Comparison of ENCODE assay signal across 8 cellular contexts in genomic region chr17:6421700-6422604, GRCh38. TPM values are rescaled to one million over a fixed set of nuclear protein-coding genes. Genes with fewer than 3 reads are reported as not detected.
DNase-seq lines count a peak whose midpoint lies in the region; ATAC-seq and TF ChIP-seq lines count a peak whose summit lies in the region.

No MANE protein-coding gene starts in this region.

- no peaks in the 10 kb centered on the region for H3K9me2 ChIP-seq in DOHH2 (replicated peaks; ENCODE audit: control insufficient read depth, low read length)
- H3K9me2 ChIP-seq in MM.1S (replicated peaks; ENCODE audit: insufficient read depth, low read length), result no peaks in the 10 kb centered on the region

- H4K20me1 ChIP-seq in DOHH2 (ENCODE audit: control insufficient read depth, insufficient read depth, low read depth, low read length) (no peaks in the 10 kb centered on the region), MM.1S (ENCODE audit: insufficient read depth, low read length) (no peaks in the 10 kb centered on the region)

- no peaks in the 10 kb centered on the region for H3K27me3 ChIP-seq in DOHH2 (ENCODE audit: control insufficient read depth, low read length)
- H3K27me3 ChIP-seq in MM.1S (replicated peaks; ENCODE audit: insufficient read depth, low read length), result peaks cover 26% of the 10 kb centered on the region
- no peaks in the 10 kb centered on the region for H3K27me3 ChIP-seq in prostate gland (replicated peaks; ENCODE audit: insufficient read depth)
- no peaks in the 10 kb centered on the region for H3K27me3 ChIP-seq in vagina

- H3F3A ChIP-seq in DOHH2 (ENCODE audit: control insufficient read depth, insufficient read depth) (no peaks in the 10 kb centered on the region), MM.1S (ENCODE audit: insufficient read depth, low read length) (peaks cover 2% of the 10 kb centered on the region)

- H3K9me3 ChIP-seq in DOHH2 (ENCODE audit: control insufficient read depth, insufficient read depth, low read length) (no peaks in the 10 kb centered on the region), MM.1S (replicated peaks; ENCODE audit: insufficient read depth, low read length) (no peaks in the 10 kb centered on the region), prostate gland (no peaks in the 10 kb centered on the region), vagina (no peaks in the 10 kb centered on the region)

- ATAC-seq in Right ventricle myocardium inferior (peak; percentile 73), HG03354 (IDR thresholded peaks at IDR 0.05; ENCODE audit: poor library complexity, severe bottlenecking, unreplicated experiment) (no peak)

- H3K4me1 ChIP-seq in DOHH2 (ENCODE audit: control insufficient read depth, low read length) (no peaks in the 10 kb centered on the region), MM.1S (ENCODE audit: low read length) (peaks cover 12% of the 10 kb centered on the region), prostate gland (replicated peaks) (no peaks in the 10 kb centered on the region), vagina (no peaks in the 10 kb centered on the region)

- TF ChIP-seq POLR2A in prostate gland (IDR thresholded peaks at IDR 0.05) (no peak), vagina (IDR thresholded peaks at IDR 0.05) (no peak)

- DNase-seq in MM.1S (peak; percentile 75), SKM-1 treated with dmso at 0.1 percent for 144 hours (lab: John Stamatoyannopoulos, UW; ENCODE audit: unreplicated experiment) (peak; percentile 16), Right ventricle myocardium inferior (ENCODE audit: missing footprints) (peak; percentile 76), prostate gland (ENCODE audit: low spot score) (peak; percentile 61), vagina (ENCODE audit: extremely low spot score in 2 of 2) (no peak)
- peak; percentile 72 for DNase-seq in activated naive CD4-positive, alpha-beta T cell treated with anti-CD3 and anti-CD28 coated beads, Interleukin-2, amount 50 U/mL, for 16 hours

- H3K27ac ChIP-seq in DOHH2 (ENCODE audit: low read depth, low read length), result no peak overlapping the region
- no peak overlapping the region for H3K27ac ChIP-seq in MM.1S (ENCODE audit: low read length)
- H3K27ac ChIP-seq in prostate gland, result no peak overlapping the region
- H3K27ac ChIP-seq in vagina, result no peak overlapping the region

- no peak overlapping the region for H2AFZ ChIP-seq in MM.1S (ENCODE audit: low read length)

- WGBS in prostate gland, result 27% methylated on average over 13 of the region's 13 CpGs

- H3K36me3 ChIP-seq in DOHH2 (ENCODE audit: control insufficient read depth, low read length), result no peaks in the 10 kb centered on the region
- H3K36me3 ChIP-seq in MM.1S (replicated peaks; ENCODE audit: insufficient read depth, low read length), result no peaks in the 10 kb centered on the region
- H3K36me3 ChIP-seq in prostate gland, result no peaks in the 10 kb centered on the region
- H3K36me3 ChIP-seq in vagina, result no peaks in the 10 kb centered on the region

- H3K79me2 ChIP-seq in DOHH2 (ENCODE audit: control insufficient read depth, low read length) (no peaks in the 10 kb centered on the region), MM.1S (ENCODE audit: low read length) (no peaks in the 10 kb centered on the region)

- intact Hi-C loops in Right ventricle myocardium inferior (cut with DNase I), result loop anchor here (1.0 kb wide), 1 partner anchor 835 kb away; no protein-coding TSS in a partner anchor
- intact Hi-C loops in prostate gland (cut with DNase I), result loop anchor here (2.0 kb wide), 1 partner anchor 833 kb away; no protein-coding TSS in a partner anchor
- intact Hi-C loops in vagina (cut with DNase I), result no loop called here

- TF ChIP-seq CTCF in DOHH2 (IDR thresholded peaks at IDR 0.05; ENCODE audit: low read depth, low read length, poor library complexity, severe bottlenecking) (peak; percentile 87), MM.1S (IDR thresholded peaks at IDR 0.05; ENCODE audit: low read length) (peak; percentile 84), prostate gland (IDR thresholded peaks at IDR 0.05) (peak; percentile 53 to 85 (median 80)), vagina (IDR thresholded peaks at IDR 0.05) (peak; percentile 60 to 84 (median 79))

- H3K4me3 ChIP-seq in DOHH2 (ENCODE audit: low read length) (no peak overlapping the region), MM.1S (ENCODE audit: low read length) (no peak overlapping the region), prostate gland (no peak overlapping the region), vagina (no peak overlapping the region)

- no peak overlapping the region for H3K4me2 ChIP-seq in DOHH2 (ENCODE audit: low read length)
- H3K4me2 ChIP-seq in MM.1S (ENCODE audit: low read depth, low read length), result no peak overlapping the region

- no peak overlapping the region for H3K9ac ChIP-seq in MM.1S (ENCODE audit: low read length)

RNA-seq across cellular contexts. Expression of gene AIPL1, which starts 13.0 kb away (rescaled TPM):
- not detected for total RNA-seq in Right ventricle myocardium inferior
- not detected for total RNA-seq in prostate gland
- not detected for total RNA-seq in vagina

RNA-seq across cellular contexts. Expression of gene PIMREG, which starts 22.3 kb away (rescaled TPM):
- total RNA-seq in Right ventricle myocardium inferior (0.60 TPM), prostate gland (1 to 10 TPM in 1 of 2 donors, under 1 TPM in 1; 0.45 to 4.9 TPM), vagina (0.74 TPM)

Comparison
In these comparisons a context has a peak if more than half of its experiments do, and no peak if none do; other contexts are left out.
1. DNase-seq: peak in MM.1S (single experiment), SKM-1 treated with dmso at 0.1 percent for 144 hours (single experiment), activated naive CD4-positive, alpha-beta T cell treated with anti-CD3 and anti-CD28 coated beads, Interleukin-2, amount 50 U/mL, for 16 hours (single experiment), Right ventricle myocardium inferior (single experiment) and prostate gland (single experiment); none in vagina (0 of 2).
2. Peak in every context shown above with its lines, with median percentiles within 50 percentile points of each other: CTCF ChIP-seq.